ENCODE assay signal across 7 cellular contexts in the genomic region with DNA sequence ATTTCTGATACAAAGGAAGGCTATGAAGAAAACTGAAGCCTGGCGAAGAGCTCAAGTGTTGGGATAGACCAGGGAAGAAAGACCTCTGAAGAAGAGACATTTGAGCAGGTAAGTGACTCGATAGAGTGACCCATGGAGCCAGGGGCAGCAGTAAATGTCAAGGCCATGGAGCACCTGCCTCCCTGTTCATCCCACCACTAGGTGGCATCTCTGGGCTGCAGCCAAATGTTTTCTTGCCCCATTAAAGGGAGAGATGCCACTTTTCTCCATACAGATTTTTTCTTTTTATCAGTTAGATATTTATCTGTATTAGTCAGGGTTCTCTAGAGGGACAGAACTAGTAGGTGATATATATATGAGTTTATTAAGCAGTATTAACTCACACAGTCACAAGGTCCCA. TPM values are rescaled to one million over a fixed set of nuclear protein-coding genes. Genes with fewer than 3 reads are reported as not detected.
DNase-seq lines count a peak whose midpoint lies in the region; ATAC-seq, FAIRE-seq and TF ChIP-seq lines count a peak whose summit lies in the region.

No MANE protein-coding gene starts in this region.

- FAIRE-seq in kidney (lab: Jason Lieb, UNC), result peak; percentile 58

- no peaks in the 10 kb centered on the region for H3K4me1 ChIP-seq in ascending aorta
- no peaks in the 10 kb centered on the region for H3K4me1 ChIP-seq in kidney (ENCODE audit: control insufficient read depth in 1 of 2, insufficient read depth in 1 of 2, low read depth in 1 of 2, low read length in 2 of 2)

- H3K27me3 ChIP-seq in ascending aorta, result no peaks in the 10 kb centered on the region

- DNase-seq in MV-4-11 (lab: John Stamatoyannopoulos, UW) (peak; percentile 29), SW480 (ENCODE audit: low spot score) (peak; percentile 51), ascending aorta (ENCODE audit: low spot score in 2 of 2) (no peak), kidney (no peak)
- peak; percentile 18 to 19 for DNase-seq in stimulated activated CD8-positive, alpha-beta memory T cell treated with anti-CD3 and anti-CD28 coated beads, Interleukin-2, amount 100 ng/mL, for 48 hours (ENCODE audit: low read depth in 2 of 2)

- TF ChIP-seq CTCF in GM12874 (IDR thresholded peaks at IDR 0.05; ENCODE audit: insufficient read depth, low read depth, low read length) (peak; percentile 67), ascending aorta (IDR thresholded peaks at IDR 0.05) (peak in 2 of 3 experiments; percentile 23 to 43), kidney (IDR thresholded peaks at IDR 0.05; ENCODE audit: borderline replicate concordance, extremely low read depth, insufficient read depth) (peak; percentile 44)

- H3K27ac ChIP-seq in ascending aorta (no peak overlapping the region), kidney (ENCODE audit: low read depth in 2 of 2, low read length in 2 of 2) (no peak overlapping the region)

- ATAC-seq in GM21737 (IDR thresholded peaks at IDR 0.05; ENCODE audit: unreplicated experiment), result no peak

- no peak overlapping the region for H3K4me3 ChIP-seq in ascending aorta
- H3K4me3 ChIP-seq in kidney (ENCODE audit: low read length in 2 of 2), result no peak overlapping the region

- H3K9me3 ChIP-seq in ascending aorta (no peaks in the 10 kb centered on the region), kidney (ENCODE audit: control insufficient read depth in 1 of 2, low read length in 2 of 2) (no peaks in the 10 kb centered on the region)

- H3K36me3 ChIP-seq in ascending aorta (no peaks in the 10 kb centered on the region), kidney (ENCODE audit: control insufficient read depth in 1 of 2, insufficient read depth in 2 of 2, low read length in 2 of 2) (no peaks in the 10 kb centered on the region)

- intact Hi-C loops in ascending aorta (cut with DNase I), result loop anchor here (10.0 kb wide), 2 partner anchors 177 to 267 kb away; a partner anchor contains a TSS
- intact Hi-C loops in kidney (cut with DNase I), result no loop called here

- H3K9ac ChIP-seq in kidney (ENCODE audit: low read length in 2 of 2), result no peak overlapping the region

RNA-seq across cellular contexts. Expression of a gene that starts 4.9 kb away (rescaled TPM):
- total RNA-seq in ascending aorta (2.8 TPM), kidney (16.1 TPM)
- 2.5 TPM for polyA plus RNA-seq in kidney (ENCODE audit: insufficient read depth, low read depth, low replicate concordance)

Comparison
In these comparisons a context has a peak if more than half of its experiments do, and no peak if none do; other contexts are left out.
1. DNase-seq: peak in MV-4-11 (single experiment), SW480 (single experiment) and stimulated activated CD8-positive, alpha-beta memory T cell treated with anti-CD3 and anti-CD28 coated beads, Interleukin-2, amount 100 ng/mL, for 48 hours (2 of 2); none in ascending aorta (0 of 2) and kidney (single experiment).
2. Peak in every context shown above with its lines, with median percentiles within 50 percentile points of each other: CTCF ChIP-seq.